ENCODE assay signal across 1 cellular context in the genomic region with DNA sequence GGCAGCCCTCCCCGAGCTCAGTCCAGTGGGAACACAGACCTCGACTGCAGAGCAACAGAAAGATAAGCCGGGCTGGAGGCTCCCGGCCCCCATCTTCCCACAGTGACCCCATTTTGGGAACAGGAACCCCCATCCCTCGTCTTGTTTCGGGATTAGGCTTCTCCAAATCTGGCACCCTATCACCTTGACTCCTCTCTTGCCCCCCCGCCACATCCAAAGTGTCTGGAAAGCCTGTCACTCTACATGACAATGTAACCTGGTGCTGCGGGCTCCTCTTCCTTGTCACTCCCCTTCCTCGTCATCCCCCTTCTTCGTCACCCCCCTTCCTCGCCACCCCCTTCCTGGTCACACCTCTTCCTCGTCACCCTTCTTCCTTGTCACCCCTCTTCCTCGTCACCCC.
TF ChIP-seq lines count a peak whose summit lies in the region.

No MANE protein-coding gene starts in this region.

TF ChIP-seq in HEK293, 187 proteins besides CTCF, POLR2A, EP300 and RAD21 (continued from another document):
- TF ChIP-seq ZNF433 (tag by site-specific recombination; IDR thresholded peaks at IDR 0.05; ENCODE audit: low read depth) (no peak), ZNF148 (tag by site-specific recombination; IDR thresholded peaks at IDR 0.05; ENCODE audit: borderline replicate concordance) (0 out of 2 replicates have a peak, but pooled peaks have one; percentile 12), ZNF394 (tag by site-specific recombination; IDR thresholded peaks at IDR 0.05; ENCODE audit: borderline replicate concordance) (no peak), ZNF174 (tag by site-specific recombination; IDR thresholded peaks at IDR 0.05) (no peak), ZNF529 (tag by site-specific recombination; IDR thresholded peaks at IDR 0.05; ENCODE audit: insufficient replicate concordance) (no peak), ZNF146 (tag by site-specific recombination; IDR thresholded peaks at IDR 0.05) (0 out of 2 replicates have a peak, but pooled peaks have one; percentile 16), SETDB1 (IDR thresholded peaks at IDR 0.05; ENCODE audit: insufficient read length, low read length) (no peak), ZFP41 (tag by site-specific recombination; IDR thresholded peaks at IDR 0.05; ENCODE audit: borderline replicate concordance) (0 out of 2 replicates have a peak, but pooled peaks have one; percentile 49), ZNF248 (tag by site-specific recombination; IDR thresholded peaks at IDR 0.05) (no peak), ZNF610 (tag by site-specific recombination; IDR thresholded peaks at IDR 0.05; ENCODE audit: borderline replicate concordance) (no peak), ZNF645 (tag by site-specific recombination; IDR thresholded peaks at IDR 0.05) (no peak), MYNN (tag by site-specific recombination; IDR thresholded peaks at IDR 0.05; ENCODE audit: borderline replicate concordance) (no peak), ZNF791 (tag by site-specific recombination; IDR thresholded peaks at IDR 0.05) (0 out of 2 replicates have a peak, but pooled peaks have one; percentile 11), IKZF3 (tag by site-specific recombination; IDR thresholded peaks at IDR 0.05) (no peak), PATZ1 (tag by site-specific recombination; IDR thresholded peaks at IDR 0.05) (peak; percentile 24; the same call in 1 of the 2 replicates), RBAK (tag by site-specific recombination; IDR thresholded peaks at IDR 0.05) (no peak)
- TF ChIP-seq, protein P1, sequence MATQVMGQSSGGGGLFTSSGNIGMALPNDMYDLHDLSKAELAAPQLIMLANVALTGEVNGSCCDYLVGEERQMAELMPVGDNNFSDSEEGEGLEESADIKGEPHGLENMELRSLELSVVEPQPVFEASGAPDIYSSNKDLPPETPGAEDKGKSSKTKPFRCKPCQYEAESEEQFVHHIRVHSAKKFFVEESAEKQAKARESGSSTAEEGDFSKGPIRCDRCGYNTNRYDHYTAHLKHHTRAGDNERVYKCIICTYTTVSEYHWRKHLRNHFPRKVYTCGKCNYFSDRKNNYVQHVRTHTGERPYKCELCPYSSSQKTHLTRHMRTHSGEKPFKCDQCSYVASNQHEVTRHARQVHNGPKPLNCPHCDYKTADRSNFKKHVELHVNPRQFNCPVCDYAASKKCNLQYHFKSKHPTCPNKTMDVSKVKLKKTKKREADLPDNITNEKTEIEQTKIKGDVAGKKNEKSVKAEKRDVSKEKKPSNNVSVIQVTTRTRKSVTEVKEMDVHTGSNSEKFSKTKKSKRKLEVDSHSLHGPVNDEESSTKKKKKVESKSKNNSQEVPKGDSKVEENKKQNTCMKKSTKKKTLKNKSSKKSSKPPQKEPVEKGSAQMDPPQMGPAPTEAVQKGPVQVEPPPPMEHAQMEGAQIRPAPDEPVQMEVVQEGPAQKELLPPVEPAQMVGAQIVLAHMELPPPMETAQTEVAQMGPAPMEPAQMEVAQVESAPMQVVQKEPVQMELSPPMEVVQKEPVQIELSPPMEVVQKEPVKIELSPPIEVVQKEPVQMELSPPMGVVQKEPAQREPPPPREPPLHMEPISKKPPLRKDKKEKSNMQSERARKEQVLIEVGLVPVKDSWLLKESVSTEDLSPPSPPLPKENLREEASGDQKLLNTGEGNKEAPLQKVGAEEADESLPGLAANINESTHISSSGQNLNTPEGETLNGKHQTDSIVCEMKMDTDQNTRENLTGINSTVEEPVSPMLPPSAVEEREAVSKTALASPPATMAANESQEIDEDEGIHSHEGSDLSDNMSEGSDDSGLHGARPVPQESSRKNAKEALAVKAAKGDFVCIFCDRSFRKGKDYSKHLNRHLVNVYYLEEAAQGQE (tag by site-specific recombination; IDR thresholded peaks at IDR 0.05), result no peak
